8 cellular contexts compared by ENCODE assay signal in the genomic region with DNA sequence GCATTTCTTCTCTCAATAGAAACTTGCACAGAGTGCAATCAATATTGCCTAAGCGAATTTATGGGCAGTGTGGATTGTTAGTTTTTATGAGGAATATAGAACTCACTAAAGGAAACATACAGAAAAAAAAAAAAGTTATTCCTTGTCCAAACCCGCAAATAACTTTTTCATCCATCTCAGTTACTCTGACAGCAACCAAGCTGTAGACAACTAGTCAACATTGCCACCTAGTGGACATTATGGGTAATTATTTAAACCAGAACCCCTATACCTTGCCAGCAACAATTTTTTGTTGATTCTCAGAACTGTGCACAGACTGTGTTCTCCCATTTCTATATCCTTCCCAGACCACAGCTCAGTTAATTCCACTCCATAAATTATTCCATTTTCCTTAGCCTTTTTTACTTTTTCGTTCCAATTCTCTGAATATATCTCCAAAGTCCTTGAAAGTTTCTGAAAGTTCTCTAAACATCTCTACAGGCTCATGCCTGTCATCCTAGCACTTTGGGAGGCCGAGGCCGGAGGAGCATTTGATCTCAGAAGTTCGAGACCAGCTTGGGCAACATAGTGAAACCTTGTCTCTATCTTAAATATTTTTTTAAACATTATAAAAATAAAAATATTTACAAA. TPM values are rescaled to one million over a fixed set of nuclear protein-coding genes. Genes with fewer than 3 reads are reported as not detected.
DNase-seq lines count a peak whose midpoint lies in the region; ATAC-seq and TF ChIP-seq lines count a peak whose summit lies in the region.

No MANE protein-coding gene starts in this region.

- H3K4me3 Mint-ChIP-seq in activated naive CD8-positive, alpha-beta T cell treated with anti-CD3 and anti-CD28 coated beads, Interleukin-2, amount 10 ng/mL, durations not matched to agents 7 days and 5 days, result no peak overlapping the region
- H3K4me3 Mint-ChIP-seq in activated naive CD8-positive, alpha-beta T cell treated with anti-CD3 and anti-CD28 coated beads for 36 hours, result no peak overlapping the region
- no peak overlapping the region for H3K4me3 Mint-ChIP-seq in natural killer cell treated with Interleukin-12 subunit alpha and Interleukin-12 subunit beta and Interleukin-15 and Interleukin-18, amount 100 ng/mL, for 72 hours

- H3K27me3 Mint-ChIP-seq in activated naive CD8-positive, alpha-beta T cell treated with anti-CD3 and anti-CD28 coated beads, Interleukin-2, amount 10 ng/mL, durations not matched to agents 7 days and 5 days, result peaks cover 51% of the 10 kb centered on the region
- H3K27me3 Mint-ChIP-seq in activated naive CD8-positive, alpha-beta T cell treated with anti-CD3 and anti-CD28 coated beads for 36 hours, result peaks cover 38% of the 10 kb centered on the region
- H3K27me3 Mint-ChIP-seq in natural killer cell treated with Interleukin-12 subunit alpha and Interleukin-12 subunit beta and Interleukin-15 and Interleukin-18, amount 100 ng/mL, for 72 hours, result peaks cover 20 to 37% of the 10 kb centered on the region in 2 donors

- H3K27me3 ChIP-seq in dorsolateral prefrontal cortex, result no peaks in the 10 kb centered on the region

- no peak for DNase-seq in activated naive CD8-positive, alpha-beta T cell treated with anti-CD3 and anti-CD28 coated beads, Interleukin-2, amount 10 ng/mL, durations not matched to agents 7 days and 5 days
- DNase-seq in activated naive CD8-positive, alpha-beta T cell treated with anti-CD3 and anti-CD28 coated beads for 36 hours, result no peak
- DNase-seq in OCI-M1 (lab: John Stamatoyannopoulos, UW) (peak; percentile 75), dorsolateral prefrontal cortex (no peak), GOT3 (lab: John Stamatoyannopoulos, UW) (no peak)
- DNase-seq in natural killer cell treated with Interleukin-12 subunit alpha and Interleukin-12 subunit beta and Interleukin-15 and Interleukin-18, amount 100 ng/mL, for 72 hours (ENCODE audit: low spot score), result no peak

- TF ChIP-seq CTCF in dorsolateral prefrontal cortex (IDR thresholded peaks at IDR 0.05 in 54 of 56, conservative IDR thresholded peaks at IDR 0.05 in 2 of 56; ENCODE audit: low read depth in 1 of 56, partially characterized antibody in 56 of 56), result peak; percentile 48 to 98 (median 82)

- peaks cover 14% of the 10 kb centered on the region for H3K4me1 Mint-ChIP-seq in activated naive CD8-positive, alpha-beta T cell treated with anti-CD3 and anti-CD28 coated beads, Interleukin-2, amount 10 ng/mL, durations not matched to agents 7 days and 5 days
- peaks cover 9% of the 10 kb centered on the region for H3K4me1 Mint-ChIP-seq in activated naive CD8-positive, alpha-beta T cell treated with anti-CD3 and anti-CD28 coated beads for 36 hours
- H3K4me1 Mint-ChIP-seq in natural killer cell treated with Interleukin-12 subunit alpha and Interleukin-12 subunit beta and Interleukin-15 and Interleukin-18, amount 100 ng/mL, for 72 hours (ENCODE audit: low read depth in 2 of 2), result peaks cover 0 to 11% of the 10 kb centered on the region in 2 donors

- peak; percentile 54 for ATAC-seq in activated naive CD8-positive, alpha-beta T cell treated with anti-CD3 and anti-CD28 coated beads, Interleukin-2, amount 10 ng/mL, durations not matched to agents 7 days and 5 days (ENCODE audit: low read depth)
- peak; percentile 46 for ATAC-seq in HG03432 (IDR thresholded peaks at IDR 0.05; ENCODE audit: unreplicated experiment)
- ATAC-seq in natural killer cell treated with Interleukin-12 subunit alpha and Interleukin-12 subunit beta and Interleukin-15 and Interleukin-18, amount 100 ng/mL, for 72 hours, result peak; percentile 51 to 74
- ATAC-seq in GM18505 (IDR thresholded peaks at IDR 0.05; ENCODE audit: unreplicated experiment), result no peak

- no peaks in the 10 kb centered on the region for H3K9me3 Mint-ChIP-seq in activated naive CD8-positive, alpha-beta T cell treated with anti-CD3 and anti-CD28 coated beads, Interleukin-2, amount 10 ng/mL, durations not matched to agents 7 days and 5 days
- peaks cover 12% of the 10 kb centered on the region for H3K9me3 Mint-ChIP-seq in activated naive CD8-positive, alpha-beta T cell treated with anti-CD3 and anti-CD28 coated beads for 36 hours
- H3K9me3 Mint-ChIP-seq in natural killer cell treated with Interleukin-12 subunit alpha and Interleukin-12 subunit beta and Interleukin-15 and Interleukin-18, amount 100 ng/mL, for 72 hours, result no peaks in the 10 kb centered on the region

- no peaks in the 10 kb centered on the region for H3K36me3 Mint-ChIP-seq in activated naive CD8-positive, alpha-beta T cell treated with anti-CD3 and anti-CD28 coated beads, Interleukin-2, amount 10 ng/mL, durations not matched to agents 7 days and 5 days
- peaks cover 2% of the 10 kb centered on the region for H3K36me3 Mint-ChIP-seq in activated naive CD8-positive, alpha-beta T cell treated with anti-CD3 and anti-CD28 coated beads for 36 hours
- H3K36me3 Mint-ChIP-seq in natural killer cell treated with Interleukin-12 subunit alpha and Interleukin-12 subunit beta and Interleukin-15 and Interleukin-18, amount 100 ng/mL, for 72 hours, result no peaks in the 10 kb centered on the region

- H3K27ac Mint-ChIP-seq in activated naive CD8-positive, alpha-beta T cell treated with anti-CD3 and anti-CD28 coated beads, Interleukin-2, amount 10 ng/mL, durations not matched to agents 7 days and 5 days, result no peak overlapping the region
- no peak overlapping the region for H3K27ac Mint-ChIP-seq in activated naive CD8-positive, alpha-beta T cell treated with anti-CD3 and anti-CD28 coated beads for 36 hours
- H3K27ac Mint-ChIP-seq in natural killer cell treated with Interleukin-12 subunit alpha and Interleukin-12 subunit beta and Interleukin-15 and Interleukin-18, amount 100 ng/mL, for 72 hours, result no peak overlapping the region

- TF ChIP-seq POLR2A in GM18505 (IDR thresholded peaks at IDR 0.05; ENCODE audit: borderline replicate concordance, extremely low read depth, insufficient read depth, insufficient read length), result no peak

- H3K4me3 ChIP-seq in dorsolateral prefrontal cortex, result no peak overlapping the region

- POLR2A ChIA-PET in activated naive CD8-positive, alpha-beta T cell treated with anti-CD3 and anti-CD28 coated beads, Interleukin-2, amount 10 ng/mL, durations not matched to agents 7 days and 5 days (lab: Charles Lee), result interaction anchor here (0.5 kb wide), 1 partner anchor 139 kb away, joined by 4 read pairs; no protein-coding TSS in a partner anchor

- intact Hi-C loops in dorsolateral prefrontal cortex (cut with DNase I), result loop anchor here (5.0 to 10.0 kb wide), 5 partner anchors 127 to 824 kb away; a partner anchor contains a TSS

- H3K27ac ChIP-seq in dorsolateral prefrontal cortex, result no peak overlapping the region

RNA-seq across cellular contexts. Expression of a gene that starts 2.6 kb away (rescaled TPM):
- total RNA-seq in activated naive CD8-positive, alpha-beta T cell treated with anti-CD3 and anti-CD28 coated beads, Interleukin-2, amount 10 ng/mL, durations not matched to agents 7 days and 5 days, result under 1 TPM; 0.09 to 0.17 TPM
- under 1 TPM; 0.66 to 0.94 TPM for total RNA-seq in activated naive CD8-positive, alpha-beta T cell treated with anti-CD3 and anti-CD28 coated beads for 36 hours
- 10 to 100 TPM in 3 of 120 experiments, 1 to 10 TPM in 116, under 1 TPM in 1; 0.86 to 11.0 (median 4.3) TPM for total RNA-seq in dorsolateral prefrontal cortex
- total RNA-seq in natural killer cell treated with Interleukin-12 subunit alpha and Interleukin-12 subunit beta and Interleukin-15 and Interleukin-18, amount 100 ng/mL, for 72 hours, result under 1 TPM; 0.33 to 0.95 TPM
